9 cellular contexts compared by ENCODE assay signal in genomic region chrX:68146054-68146453, GRCh38.
A peak's percentile ranks its signal among the peaks of the same experiment; 100 is the strongest.
DNase-seq lines count a peak whose midpoint lies in the region; ATAC-seq and TF ChIP-seq lines count a peak whose summit lies in the region.
"Had no signal": no experiment of that assay in that cellular context is flagged by ENCODE, and none has a peak within 500 bp of the region (broad histone marks: within the 10 kb centered on the region; RNA-seq: fewer than 3 reads in every experiment).

No MANE protein-coding gene starts in this region.

- H3K9me2 ChIP-seq in OCI-LY1 (ENCODE audit: low read depth, low read length), result no peaks in the 10 kb centered on the region

- no peak overlapping the region for H3K4me2 ChIP-seq in OCI-LY1 (ENCODE audit: low read length)

- no peaks in the 10 kb centered on the region for H3K27me3 Mint-ChIP-seq in stimulated activated naive B cell treated with anti-CD40 and anti-IgM and Interleukin-4, amounts not matched to agents 10 μg/mL and 1 μg/mL and 100 μg/mL, for 72 hours

- H3K9me3 Mint-ChIP-seq in stimulated activated naive B cell treated with anti-CD40 and anti-IgM and Interleukin-4, amounts not matched to agents 10 μg/mL and 1 μg/mL and 100 μg/mL, for 72 hours, result no peaks in the 10 kb centered on the region

- no peaks in the 10 kb centered on the region for H3K36me3 Mint-ChIP-seq in stimulated activated naive B cell treated with anti-CD40 and anti-IgM and Interleukin-4, amounts not matched to agents 10 μg/mL and 1 μg/mL and 100 μg/mL, for 72 hours

- H3K4me1 Mint-ChIP-seq in stimulated activated naive B cell treated with anti-CD40 and anti-IgM and Interleukin-4, amounts not matched to agents 10 μg/mL and 1 μg/mL and 100 μg/mL, for 72 hours, result peaks cover 0 to 8% of the 10 kb centered on the region in 2 donors

- TF ChIP-seq CTCF in OCI-LY1 (IDR thresholded peaks at IDR 0.05; ENCODE audit: low read length) (peak; percentile 17; the same call in 1 of the 2 replicates), Peyer's patch (IDR thresholded peaks at IDR 0.05) (peak in 2 of 6 experiments; percentile 19 to 39)

- no peak overlapping the region for H3K9ac ChIP-seq in OCI-LY1 (ENCODE audit: low read length)

- H3K4me3 Mint-ChIP-seq in stimulated activated naive B cell treated with anti-CD40 and anti-IgM and Interleukin-4, amounts not matched to agents 10 μg/mL and 1 μg/mL and 100 μg/mL, for 72 hours, result no peak overlapping the region

- ATAC-seq in stimulated activated naive B cell treated with anti-CD40 and anti-IgM and Interleukin-4, amounts not matched to agents 10 μg/mL and 1 μg/mL and 100 μg/mL, for 72 hours (replicated peaks), result peak; percentile 46 to 71
- no peak for ATAC-seq in GM19467 (IDR thresholded peaks at IDR 0.05; ENCODE audit: unreplicated experiment)
- no peak for ATAC-seq in HG03442 (IDR thresholded peaks at IDR 0.05; ENCODE audit: unreplicated experiment)

- H3K36me3 ChIP-seq in OCI-LY1 (ENCODE audit: insufficient read depth, low read length), result no peaks in the 10 kb centered on the region
- H3K36me3 ChIP-seq in Peyer's patch, result no peaks in the 10 kb centered on the region

- H3K4me1 ChIP-seq in OCI-LY1 (ENCODE audit: insufficient read depth, low read length, severe bottlenecking), result no peaks in the 10 kb centered on the region
- H3K4me1 ChIP-seq in Peyer's patch, result no peaks in the 10 kb centered on the region
- H3K4me1 ChIP-seq: Caco-2 had no signal

- TF ChIP-seq POLR2A in Peyer's patch (IDR thresholded peaks at IDR 0.05), result no peak

- no peak overlapping the region for H3K27ac Mint-ChIP-seq in stimulated activated naive B cell treated with anti-CD40 and anti-IgM and Interleukin-4, amounts not matched to agents 10 μg/mL and 1 μg/mL and 100 μg/mL, for 72 hours

- no peaks in the 10 kb centered on the region for H3K79me2 ChIP-seq in OCI-LY1 (ENCODE audit: insufficient read depth, low read length)

- H3K27ac ChIP-seq in OCI-LY1 (ENCODE audit: low read depth, low read length, poor library complexity, severe bottlenecking) (no peak overlapping the region), Peyer's patch (no peak overlapping the region)

- H3K9me3 ChIP-seq in OCI-LY1 (ENCODE audit: low read length), result no peaks in the 10 kb centered on the region
- H3K9me3 ChIP-seq in Peyer's patch, result no peaks in the 10 kb centered on the region
- H3K9me3 ChIP-seq: Caco-2 had no signal

- H3F3A ChIP-seq in OCI-LY1 (ENCODE audit: insufficient read depth, low read length), result no peaks in the 10 kb centered on the region

- H3K4me3 ChIP-seq in OCI-LY1 (ENCODE audit: low read depth, low read length, poor library complexity, severe bottlenecking) (no peak overlapping the region), Peyer's patch (no peak overlapping the region)

- H3K27me3 ChIP-seq in OCI-LY1 (ENCODE audit: insufficient read depth, low read length) (no peaks in the 10 kb centered on the region), Peyer's patch (no peaks in the 10 kb centered on the region)

- DNase-seq in NCI-H510A treated with DMSO at 0.1 percent for 48 hours (lab: John Stamatoyannopoulos, UW), result peak; percentile 11
- no peak for DNase-seq in NCI-H510A (lab: John Stamatoyannopoulos, UW)
- DNase-seq in fibroblast of gingiva (ENCODE audit: low read depth), result peak; percentile 27
- DNase-seq in stimulated activated naive B cell treated with anti-CD40 and anti-IgM and Interleukin-4, amounts not matched to agents 10 μg/mL and 1 μg/mL and 100 μg/mL, for 72 hours, result no peak
- no peak for DNase-seq in Peyer's patch

- no peak overlapping the region for H2AFZ ChIP-seq in OCI-LY1 (ENCODE audit: low read length)

- no peaks in the 10 kb centered on the region for H4K20me1 ChIP-seq in OCI-LY1 (ENCODE audit: insufficient read depth, low read length)

Comparison
In these comparisons a context has a peak if more than half of its experiments do, and no peak if none do; other contexts are left out.
1. DNase-seq: peak in NCI-H510A treated with DMSO at 0.1 percent for 48 hours (single experiment) and fibroblast of gingiva (single experiment); none in NCI-H510A (single experiment), stimulated activated naive B cell treated with anti-CD40 and anti-IgM and Interleukin-4, amounts not matched to agents 10 μg/mL and 1 μg/mL and 100 μg/mL, for 72 hours (single experiment) and Peyer's patch (0 of 3).
2. ATAC-seq: peak in stimulated activated naive B cell treated with anti-CD40 and anti-IgM and Interleukin-4, amounts not matched to agents 10 μg/mL and 1 μg/mL and 100 μg/mL, for 72 hours (2 of 2); none in GM19467 (single experiment) and HG03442 (single experiment).